ENCODE assay signal across 31 cellular contexts in the genomic region with DNA sequence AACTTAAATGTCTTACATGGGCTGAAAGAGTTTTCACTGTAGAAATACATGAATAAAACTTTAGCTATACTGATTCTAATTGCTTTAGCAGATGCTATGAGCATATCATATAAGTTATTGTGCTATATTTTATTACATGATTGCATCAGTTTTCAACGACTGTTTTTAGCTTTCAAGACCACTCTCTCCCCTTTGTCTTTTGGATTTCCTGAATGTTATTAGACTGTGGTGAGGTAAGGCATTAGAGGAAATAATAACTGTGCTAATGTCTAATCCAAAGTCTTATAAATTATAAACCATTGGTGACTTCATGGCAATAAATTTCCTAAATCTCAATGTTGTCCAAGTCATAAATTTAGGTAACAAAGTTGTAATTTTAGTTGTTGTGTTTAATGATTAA.
"Had no signal": no experiment of that assay in that cellular context is flagged by ENCODE, and none has a peak within 500 bp of the region (broad histone marks: within the 10 kb centered on the region; RNA-seq: fewer than 3 reads in every experiment).

No MANE protein-coding gene starts in this region.

- H3K4me3 Mint-ChIP-seq: activated naive CD4-positive, alpha-beta T cell treated with anti-CD3 and anti-CD28 coated beads for 36 hours; activated naive CD8-positive, alpha-beta T cell treated with anti-CD3 and anti-CD28 coated beads, Interleukin-2, amount 10 ng/mL, durations not matched to agents 7 days and 5 days; activated T-helper 1 cell treated with anti-CD3 and anti-CD28 coated beads, Interleukin-12 subunit alpha, Interleukin-12 subunit beta, Interleukin-2, Interleukin-4 antibody, amounts not matched to agents 30 ng/mL and 10 ng/mL and 1 ng/mL, durations not matched to agents 14 hours and 24 hours and 36 hours; dendritic cell treated with granulocyte-macrophage colony-stimulating factor and Interleukin-4, amounts not matched to agents 40 ng/mL and 50 ng/mL, for 4 days; natural killer cell; T-helper 1 cell treated with Interleukin-12 subunit alpha and Interleukin-12 subunit beta and Interleukin-4 antibody, amounts not matched to agents 30 μg/mL and 1 μg/mL, for 36 hours had no signal

- H3K9me3 Mint-ChIP-seq: activated naive CD4-positive, alpha-beta T cell treated with anti-CD3 and anti-CD28 coated beads for 36 hours; activated naive CD8-positive, alpha-beta T cell treated with anti-CD3 and anti-CD28 coated beads, Interleukin-2, amount 10 ng/mL, durations not matched to agents 7 days and 5 days; activated T-helper 1 cell treated with anti-CD3 and anti-CD28 coated beads, Interleukin-12 subunit alpha, Interleukin-12 subunit beta, Interleukin-2, Interleukin-4 antibody, amounts not matched to agents 30 ng/mL and 10 ng/mL and 1 ng/mL, durations not matched to agents 14 hours and 24 hours and 36 hours; dendritic cell treated with granulocyte-macrophage colony-stimulating factor and Interleukin-4, amounts not matched to agents 40 ng/mL and 50 ng/mL, for 4 days; T-helper 1 cell treated with Interleukin-12 subunit alpha and Interleukin-12 subunit beta and Interleukin-4 antibody, amounts not matched to agents 30 μg/mL and 1 μg/mL, for 36 hours had no signal

- H3K4me1 ChIP-seq: esophagus squamous epithelium, left lung, lower lobe of right lung, suprapubic skin, tibial artery, upper lobe of right lung had no signal

- H3K27ac Mint-ChIP-seq: activated naive CD4-positive, alpha-beta T cell treated with anti-CD3 and anti-CD28 coated beads for 36 hours; activated naive CD8-positive, alpha-beta T cell treated with anti-CD3 and anti-CD28 coated beads, Interleukin-2, amount 10 ng/mL, durations not matched to agents 7 days and 5 days; activated T-helper 1 cell treated with anti-CD3 and anti-CD28 coated beads, Interleukin-12 subunit alpha, Interleukin-12 subunit beta, Interleukin-2, Interleukin-4 antibody, amounts not matched to agents 30 ng/mL and 10 ng/mL and 1 ng/mL, durations not matched to agents 14 hours and 24 hours and 36 hours; dendritic cell treated with granulocyte-macrophage colony-stimulating factor and Interleukin-4, amounts not matched to agents 40 ng/mL and 50 ng/mL, for 4 days; natural killer cell; T-helper 1 cell treated with Interleukin-12 subunit alpha and Interleukin-12 subunit beta and Interleukin-4 antibody, amounts not matched to agents 30 μg/mL and 1 μg/mL, for 36 hours had no signal

- H3K27me3 Mint-ChIP-seq: activated naive CD8-positive, alpha-beta T cell treated with anti-CD3 and anti-CD28 coated beads, Interleukin-2, amount 10 ng/mL, durations not matched to agents 7 days and 5 days; dendritic cell treated with granulocyte-macrophage colony-stimulating factor and Interleukin-4, amounts not matched to agents 40 ng/mL and 50 ng/mL, for 4 days had no signal

- ATAC-seq: left lung, lower lobe of right lung, natural killer cell, right cardiac atrium, upper lobe of right lung had no signal

- DNase-seq: activated CD4-positive, alpha-beta T cell treated with anti-CD3 and anti-CD28 coated beads for 48 hours; activated CD4-positive, alpha-beta T cell treated with anti-CD3 and anti-CD28 coated beads, Interleukin-2, amount 50 U/mL, for 48 hours; activated CD8-positive, alpha-beta memory T cell treated with anti-CD3 and anti-CD28 coated beads, Interleukin-2, amount 50 U/mL, for 4 hours; activated effector memory CD4-positive, alpha-beta T cell treated with anti-CD3 and anti-CD28 coated beads, Interleukin-2, amount 50 U/mL, for 16 hours; activated naive CD4-positive, alpha-beta T cell treated with anti-CD3 and anti-CD28 coated beads for 36 hours; activated naive CD8-positive, alpha-beta T cell treated with anti-CD3 and anti-CD28 coated beads, Interleukin-2, amount 10 ng/mL, durations not matched to agents 7 days and 5 days; activated T-cell treated with anti-CD3 and anti-CD28 coated beads, Interleukin-2, amount 50 U/mL, for 1 hour; amniotic stem cell; caudate nucleus; effector CD4-positive, alpha-beta T cell; esophagus squamous epithelium; foreskin melanocyte; kidney glomerular epithelial cell; left lung; lower lobe of right lung; mesendoderm; natural killer cell; posterior cingulate gyrus; right cardiac atrium; stimulated activated CD4-positive, alpha-beta T cell treated with anti-CD3 and anti-CD28 coated beads, Interleukin-15, amount 100 ng/mL, for 24 hours; stimulated activated naive CD4-positive, alpha-beta T cell; T-helper 9 cell; tibial artery; upper lobe of right lung had no signal

- H3K4me1 Mint-ChIP-seq: natural killer cell had no signal

- H3K27ac ChIP-seq: epithelial cell of prostate, esophagus squamous epithelium, left lung, lower lobe of right lung, suprapubic skin, tibial artery, upper lobe of right lung, VCaP had no signal

- H3K36me3 Mint-ChIP-seq: activated naive CD8-positive, alpha-beta T cell treated with anti-CD3 and anti-CD28 coated beads, Interleukin-2, amount 10 ng/mL, durations not matched to agents 7 days and 5 days; natural killer cell had no signal

- H3K4me3 ChIP-seq: esophagus squamous epithelium, left lung, lower lobe of right lung, suprapubic skin, tibial artery, upper lobe of right lung had no signal

- H3K9me3 ChIP-seq: esophagus squamous epithelium, left lung, lower lobe of right lung, suprapubic skin, tibial artery, upper lobe of right lung had no signal

- FAIRE-seq: TTC549 had no signal
